13 cellular contexts compared by ENCODE assay signal in the genomic region with DNA sequence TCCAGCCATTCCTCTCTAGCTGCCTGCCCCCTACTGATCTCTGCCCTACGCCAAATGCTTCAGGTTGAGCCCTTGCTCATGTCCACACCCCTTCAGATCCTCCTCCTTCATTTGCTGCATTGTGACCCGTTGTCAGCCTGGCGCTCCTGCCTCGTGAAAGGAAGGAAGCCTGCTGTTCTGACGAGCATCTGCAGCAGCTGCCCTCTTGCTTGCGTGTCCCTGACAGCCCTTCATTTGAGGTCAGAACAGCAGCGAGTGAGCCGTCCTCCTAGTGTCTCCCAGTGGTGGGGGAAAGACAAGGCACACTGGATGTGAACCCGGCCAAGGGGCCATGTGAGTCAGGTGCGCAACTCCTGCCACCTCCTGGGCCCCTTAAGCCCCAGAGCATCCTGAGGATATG. TPM values are rescaled to one million over a fixed set of nuclear protein-coding genes. Genes with fewer than 3 reads are reported as not detected.
DNase-seq lines count a peak whose midpoint lies in the region; ATAC-seq, FAIRE-seq and TF ChIP-seq lines count a peak whose summit lies in the region.
"Had no signal": no experiment of that assay in that cellular context is flagged by ENCODE, and none has a peak within 500 bp of the region (broad histone marks: within the 10 kb centered on the region; RNA-seq: fewer than 3 reads in every experiment).

No MANE protein-coding gene starts in this region.

- intact Hi-C loops in Panc1 (cut with micrococcal nuclease; ENCODE audit: unreplicated experiment), result no loop called here

- peaks cover 0 to 9% (median 0%) of the 10 kb centered on the region in 11 experiments; a peak in 1 of 22 replicates for H4K20me1 ChIP-seq in BLaER1 treated with 17β-estradiol and CSF1 and Interleukin-3, amounts not matched to agents 10 nM and 100 nM

- FAIRE-seq in small intestine (lab: Jason Lieb, UNC), result no peak
- FAIRE-seq: G401.6 had no signal

- no peak overlapping the region for H3K9ac ChIP-seq in BLaER1 treated with 17β-estradiol and CSF1 and Interleukin-3, amounts not matched to agents 10 nM and 100 nM
- no peak overlapping the region for H3K9ac ChIP-seq in iPS-20b (ENCODE audit: low read depth, low read length)

- H3K4me1 ChIP-seq in BLaER1 treated with 17β-estradiol and CSF1 and Interleukin-3, amounts not matched to agents 10 nM and 100 nM, result peaks cover 21 to 35% (median 31%) of the 10 kb centered on the region in 10 experiments
- no peaks in the 10 kb centered on the region for H3K4me1 ChIP-seq in Panc1 (ENCODE audit: control insufficient read depth, insufficient read depth, low read length)
- no peaks in the 10 kb centered on the region; the same call in 1 of the 2 replicates for H3K4me1 ChIP-seq in iPS-20b (ENCODE audit: insufficient read depth, low read length)
- H3K4me1 ChIP-seq in gastroesophageal sphincter, result peaks cover 0 to 19% (median 14%) of the 10 kb centered on the region in 3 donors
- no peaks in the 10 kb centered on the region for H3K4me1 ChIP-seq in small intestine (ENCODE audit: control insufficient read depth in 2 of 2, insufficient read depth in 1 of 2, low read depth in 1 of 2, low read length in 1 of 2)

- ATAC-seq in Panc1, result peak; percentile 46
- ATAC-seq in gastroesophageal sphincter, result no peak

- peaks cover 0 to 46% (median 18%) of the 10 kb centered on the region in 11 experiments; a peak in 16 of 22 replicates for H3K27me3 ChIP-seq in BLaER1 treated with 17β-estradiol and CSF1 and Interleukin-3, amounts not matched to agents 10 nM and 100 nM
- peaks cover 11% of the 10 kb centered on the region for H3K27me3 ChIP-seq in Panc1 (ENCODE audit: control insufficient read depth, insufficient read depth, low read length)
- peaks cover 33% of the 10 kb centered on the region for H3K27me3 ChIP-seq in iPS-20b (ENCODE audit: insufficient read depth, low read length)
- peaks cover 100% of the 10 kb centered on the region for H3K27me3 ChIP-seq in gastroesophageal sphincter
- H3K27me3 ChIP-seq in small intestine (ENCODE audit: control insufficient read depth in 2 of 2, insufficient read depth in 2 of 2, low read length in 2 of 2), result peaks cover 4 to 20% of the 10 kb centered on the region in 2 donors

- TF ChIP-seq CTCF in GM12873 (IDR thresholded peaks at IDR 0.05; ENCODE audit: insufficient read depth, low read depth, low read length, missing control alignments) (peak; percentile 5), Panc1 (IDR thresholded peaks at IDR 0.05) (no peak), gastroesophageal sphincter (IDR thresholded peaks at IDR 0.05) (no peak)

- TF ChIP-seq EP300 in gastroesophageal sphincter (IDR thresholded peaks at IDR 0.05), result no peak

- 15% methylated on average over 3 of the region's 10 CpGs; no CpG with 5 or more reads in 1 of the 2 donors for WGBS in gastroesophageal sphincter (ENCODE audit: low coverage in 1 of 2), 2 donors
- WGBS in small intestine, 3 donors, result 8 to 10% (median 9%) methylated on average over 10 of the region's 10 CpGs

- H3K36me3 ChIP-seq in BLaER1 treated with 17β-estradiol and CSF1 and Interleukin-3, amounts not matched to agents 10 nM and 100 nM, result no peaks in the 10 kb centered on the region
- H3K36me3 ChIP-seq in Panc1 (ENCODE audit: control insufficient read depth, insufficient read depth, low read length) (no peaks in the 10 kb centered on the region), iPS-20b (ENCODE audit: insufficient read depth, low read depth, low read length) (no peaks in the 10 kb centered on the region), gastroesophageal sphincter (no peaks in the 10 kb centered on the region), small intestine (ENCODE audit: control insufficient read depth in 2 of 2, insufficient read depth in 2 of 2, low read length in 2 of 2) (no peaks in the 10 kb centered on the region)
- H3K36me3 ChIP-seq: esophagus squamous epithelium had no signal

- no TSS peak for BruUV-seq in Panc1 (replicated peaks; lab: Mats Ljungman, UMichigan)

- CTCF ChIA-PET in Panc1 (lab: Charles Lee), result no interaction called here

- no peak for DNase-seq in Panc1 (ENCODE audit: low read depth, low spot score)
- no peak for DNase-seq in NCI-H510A treated with DMSO at 0.1 percent for 48 hours (lab: John Stamatoyannopoulos, UW)
- DNase-seq in Ammon's horn (ENCODE audit: low spot score), result no peak
- DNase-seq in small intestine, result no peak
- DNase-seq: esophagus squamous epithelium, HCEC 1CT, kidney glomerular epithelial cell, NCI-H1436 treated with DMSO at 0.1 percent for 48 hours had no signal

- H3K4me2 ChIP-seq in BLaER1 treated with 17β-estradiol and CSF1 and Interleukin-3, amounts not matched to agents 10 nM and 100 nM, result peak overlapping the region in 6 of 11 experiments; percentile 2 to 57 (median 40); a peak in 8 of 22 replicates

- in situ Hi-C loops in Panc1 (cut with HindIII; ENCODE audit: low pct_unique_long_range_greater_than_20kb, low sequenced_read_pairs), result no loop called here

- no peak for TF ChIP-seq POLR2A in gastroesophageal sphincter (IDR thresholded peaks at IDR 0.05)

- H3K9me3 ChIP-seq in BLaER1 treated with 17β-estradiol and CSF1 and Interleukin-3, amounts not matched to agents 10 nM and 100 nM (replicated peaks in 1 of 11), result peaks cover 0 to 5% (median 0%) of the 10 kb centered on the region in 11 experiments; a peak in 1 of 22 replicates
- H3K9me3 ChIP-seq in Panc1 (ENCODE audit: control insufficient read depth, insufficient read depth, low read depth, low read length) (no peaks in the 10 kb centered on the region), iPS-20b (ENCODE audit: insufficient read depth, low read depth, low read length) (no peaks in the 10 kb centered on the region), gastroesophageal sphincter (no peaks in the 10 kb centered on the region), small intestine (ENCODE audit: control insufficient read depth, low read depth) (no peaks in the 10 kb centered on the region)
- H3K9me3 ChIP-seq: esophagus squamous epithelium had no signal

- POLR2A ChIA-PET in Panc1 (lab: Charles Lee), result no interaction called here

- no peak overlapping the region for H3K4me3 ChIP-seq in BLaER1 treated with 17β-estradiol and CSF1 and Interleukin-3, amounts not matched to agents 10 nM and 100 nM
- H3K4me3 ChIP-seq in Panc1 (ENCODE audit: low read depth in 2 of 2, low read length in 2 of 2), result no peak overlapping the region
- H3K4me3 ChIP-seq in iPS-20b (ENCODE audit: low read length), result 0 out of 2 replicates have a peak overlapping the region, but pooled peaks have one; percentile 41
- no peak overlapping the region for H3K4me3 ChIP-seq in gastroesophageal sphincter
- no peak overlapping the region for H3K4me3 ChIP-seq in small intestine (ENCODE audit: low read depth in 1 of 2, low read length in 2 of 2)
- H3K4me3 ChIP-seq: esophagus squamous epithelium had no signal

- H3K27ac ChIP-seq in BLaER1 treated with 17β-estradiol and CSF1 and Interleukin-3, amounts not matched to agents 10 nM and 100 nM, result no peak overlapping the region
- H3K27ac ChIP-seq in Panc1 (ENCODE audit: low read length) (no peak overlapping the region), iPS-20b (ENCODE audit: low read length) (no peak overlapping the region), gastroesophageal sphincter (no peak overlapping the region), small intestine (ENCODE audit: low read depth in 1 of 2, low read length in 1 of 2) (no peak overlapping the region)
- H3K27ac ChIP-seq: esophagus squamous epithelium had no signal

RNA-seq across cellular contexts. Expression of a gene that starts 3.0 kb away (rescaled TPM):
- 0.13 TPM for total RNA-seq in Panc1 (2021; ENCODE audit: unreplicated experiment)
- 0.73 TPM for polyA plus RNA-seq in Panc1 (2012; ENCODE audit: insufficient read length)
- 1 to 10 TPM in 1 of 4 donors, under 1 TPM in 3; 0.46 to 1.2 (median 0.73) TPM for total RNA-seq in gastroesophageal sphincter
- polyA plus RNA-seq in small intestine, result 1 to 10 TPM in 1 of 3 donors, not detected in 2; 3.4 TPM

RNA-seq across cellular contexts. Expression of a gene that starts 14.5 kb away (rescaled TPM):
- total RNA-seq in Panc1 (2021; ENCODE audit: unreplicated experiment) (54.3 TPM), gastroesophageal sphincter (10 to 100 TPM; 26.1 to 57.5 (median 43.6) TPM)
- 60.1 TPM for polyA plus RNA-seq in Panc1 (2012; ENCODE audit: insufficient read length)
- polyA plus RNA-seq in small intestine, result 10 to 100 TPM; 26.2 to 38.2 (median 31.0) TPM

RNA-seq across cellular contexts. Expression of a gene that starts 20.2 kb away (rescaled TPM):
- 37.5 TPM for total RNA-seq in Panc1 (2021; ENCODE audit: unreplicated experiment)
- polyA plus RNA-seq in Panc1 (2012; ENCODE audit: insufficient read length), result 76.8 TPM
- 10 to 100 TPM; 54.4 to 69.5 (median 55.4) TPM for total RNA-seq in gastroesophageal sphincter
- 10 to 100 TPM; 30.5 to 49.3 (median 31.8) TPM for polyA plus RNA-seq in small intestine

RNA-seq across cellular contexts. Expression of a gene that starts 40.7 kb away (rescaled TPM):
- total RNA-seq in Panc1 (2021; ENCODE audit: unreplicated experiment) (11.4 TPM), gastroesophageal sphincter (10 to 100 TPM; 43.2 to 63.8 (median 54.3) TPM)
- 17.2 TPM for polyA plus RNA-seq in Panc1 (2012; ENCODE audit: insufficient read length)
- 10 to 100 TPM; 29.3 to 30.9 (median 30.0) TPM for polyA plus RNA-seq in small intestine

RNA-seq across cellular contexts. Expression of a gene that starts 49.3 kb away (rescaled TPM):
- total RNA-seq in Panc1 (2021; ENCODE audit: unreplicated experiment) (175 TPM), gastroesophageal sphincter (100 to 1,000 TPM; 140 to 290 (median 216) TPM)
- polyA plus RNA-seq in Panc1 (2012; ENCODE audit: insufficient read length), result 269 TPM
- 100 to 1,000 TPM; 163 to 233 (median 204) TPM for polyA plus RNA-seq in small intestine
